ENCODE assay signal across 21 cellular contexts in the genomic region with DNA sequence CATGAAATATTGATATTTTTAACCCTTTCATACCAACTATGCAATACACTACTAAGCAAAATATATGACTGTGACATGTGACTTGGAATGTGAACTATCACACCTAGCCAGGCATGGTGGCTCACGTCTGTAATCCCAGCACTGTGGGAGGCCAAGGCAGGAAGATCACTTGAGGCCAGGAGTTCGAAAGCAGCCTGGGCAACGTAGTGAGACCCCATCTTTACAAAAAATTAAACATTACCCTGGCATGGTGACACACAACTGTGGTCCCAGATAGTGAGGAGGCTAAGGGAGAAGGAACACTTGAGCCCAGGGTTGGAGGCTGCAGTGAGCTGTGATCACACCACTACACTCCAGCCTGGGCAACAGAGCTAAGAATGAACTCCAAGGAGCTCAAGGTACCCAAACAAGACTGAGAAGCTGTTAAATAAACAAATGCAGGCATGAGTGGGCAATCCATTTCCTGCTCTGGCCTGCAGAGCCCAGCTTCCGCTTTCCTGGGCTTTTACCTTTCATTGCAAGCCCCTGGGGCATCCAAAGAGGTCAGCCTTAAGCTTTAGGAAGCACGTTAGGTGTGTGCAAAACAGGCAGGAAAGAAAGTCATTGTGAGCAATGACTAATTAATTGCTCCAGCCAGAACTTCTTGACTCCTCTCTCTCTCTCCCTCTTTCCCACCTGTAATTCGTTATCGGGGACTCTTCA.
"Had no signal": no experiment of that assay in that cellular context is flagged by ENCODE, and none has a peak within 500 bp of the region (broad histone marks: within the 10 kb centered on the region; RNA-seq: fewer than 3 reads in every experiment).

No MANE protein-coding gene starts in this region.

- H3K4me3 ChIP-seq: ascending aorta, hepatocyte, left ventricle myocardium inferior, psoas muscle, smooth muscle cell, stomach, thoracic aorta, upper lobe of left lung had no signal

- H3K9me3 ChIP-seq: ascending aorta, psoas muscle, stomach, thoracic aorta, upper lobe of left lung had no signal

- H3K36me3 ChIP-seq: ascending aorta, left ventricle myocardium inferior, stomach, thoracic aorta, upper lobe of left lung had no signal

- H3K36me3 Mint-ChIP-seq: activated naive CD4-positive, alpha-beta T cell treated with anti-CD3 and anti-CD28 coated beads, Interleukin-2, amount 50 U/mL, for 24 hours; stimulated activated effector memory CD8-positive, alpha-beta T cell treated with anti-CD3 and anti-CD28 coated beads, Interleukin-12 subunit alpha, Interleukin-12 subunit beta, amount 100 ng/mL, for 72 hours had no signal

- ATAC-seq: effector memory CD8-positive, alpha-beta T cell; psoas muscle; sciatic nerve; stimulated activated effector memory CD8-positive, alpha-beta T cell treated with anti-CD3 and anti-CD28 coated beads, Interleukin-12 subunit alpha, Interleukin-12 subunit beta, amount 100 ng/mL, for 72 hours had no signal

- H3K27ac Mint-ChIP-seq: activated naive CD4-positive, alpha-beta T cell treated with anti-CD3 and anti-CD28 coated beads, Interleukin-2, amount 50 U/mL, for 24 hours; effector memory CD8-positive, alpha-beta T cell; stimulated activated effector memory CD8-positive, alpha-beta T cell treated with anti-CD3 and anti-CD28 coated beads, Interleukin-12 subunit alpha, Interleukin-12 subunit beta, amount 100 ng/mL, for 72 hours had no signal

- H3K27ac ChIP-seq: ascending aorta, hepatocyte, left ventricle myocardium inferior, psoas muscle, stomach, thoracic aorta, upper lobe of left lung had no signal

- H3K27me3 ChIP-seq: ascending aorta, stomach, upper lobe of left lung had no signal

- H3K4me1 ChIP-seq: ascending aorta, left ventricle myocardium inferior, psoas muscle, stomach, upper lobe of left lung had no signal

- H3K4me1 Mint-ChIP-seq: activated naive CD4-positive, alpha-beta T cell treated with anti-CD3 and anti-CD28 coated beads, Interleukin-2, amount 50 U/mL, for 24 hours; stimulated activated effector memory CD8-positive, alpha-beta T cell treated with anti-CD3 and anti-CD28 coated beads, Interleukin-12 subunit alpha, Interleukin-12 subunit beta, amount 100 ng/mL, for 72 hours had no signal

- H3K4me3 Mint-ChIP-seq: activated naive CD4-positive, alpha-beta T cell treated with anti-CD3 and anti-CD28 coated beads, Interleukin-2, amount 50 U/mL, for 24 hours; effector memory CD8-positive, alpha-beta T cell; stimulated activated effector memory CD8-positive, alpha-beta T cell treated with anti-CD3 and anti-CD28 coated beads, Interleukin-12 subunit alpha, Interleukin-12 subunit beta, amount 100 ng/mL, for 72 hours had no signal

- H3K9me3 Mint-ChIP-seq: activated naive CD4-positive, alpha-beta T cell treated with anti-CD3 and anti-CD28 coated beads, Interleukin-2, amount 50 U/mL, for 24 hours; effector memory CD8-positive, alpha-beta T cell; stimulated activated effector memory CD8-positive, alpha-beta T cell treated with anti-CD3 and anti-CD28 coated beads, Interleukin-12 subunit alpha, Interleukin-12 subunit beta, amount 100 ng/mL, for 72 hours had no signal

- DNase-seq: activated CD4-positive, alpha-beta T cell treated with anti-CD3 and anti-CD28 coated beads, Interleukin-2, amount 50 U/mL, for 1 hour; activated CD4-positive, CD25-positive, alpha-beta regulatory T cell treated with anti-CD3 and anti-CD28 coated beads, Interleukin-2, amount 50 U/mL, for 72 hours; activated CD8-positive, alpha-beta memory T cell treated with anti-CD3 and anti-CD28 coated beads for 24 hours; activated CD8-positive, alpha-beta memory T cell treated with anti-CD3 and anti-CD28 coated beads, Interleukin-2, amount 50 U/mL, for 48 hours; activated gamma-delta T cell; activated T-cell treated with anti-CD3 and anti-CD28 coated beads, Interleukin-2, amount 50 U/mL, for 48 hours; dermis blood vessel endothelial cell; effector memory CD8-positive, alpha-beta T cell; foreskin fibroblast; left ventricle myocardium inferior; psoas muscle; stimulated activated CD4-positive, alpha-beta T cell treated with anti-CD3 and anti-CD28 coated beads, Interleukin-4, amount 100 ng/mL, for 24 hours; stomach; upper lobe of left lung had no signal
